In genomic region chr17:778096-778495, GRCh38 we compare ENCODE assay signal across 25 cellular contexts. TPM values are rescaled to one million over a fixed set of nuclear protein-coding genes. Genes with fewer than 3 reads are reported as not detected.
DNase-seq lines count a peak whose midpoint lies in the region; ATAC-seq, FAIRE-seq and TF ChIP-seq lines count a peak whose summit lies in the region.
"Had no signal": no experiment of that assay in that cellular context is flagged by ENCODE, and none has a peak within 500 bp of the region (broad histone marks: within the 10 kb centered on the region; RNA-seq: fewer than 3 reads in every experiment).

No MANE protein-coding gene starts in this region.

- H3K9ac ChIP-seq in GM12878 (ENCODE audit: control insufficient read depth, insufficient read depth, low read length), result no peak overlapping the region
- H3K9ac ChIP-seq: BLaER1 treated with 17β-estradiol and CSF1 and Interleukin-3, amounts not matched to agents 10 nM and 100 nM had no signal

- WGBS in GM12878 (ENCODE audit: insufficient coverage, insufficient replicate concordance, low lambda C conversion rate, missing lambda C conversion rate), result 96% methylated on average over 11 of the region's 11 CpGs

- H3K27me3 Mint-ChIP-seq in activated CD8-positive, alpha-beta T cell treated with anti-CD3 and anti-CD28 coated beads for 36 hours, result no peaks in the 10 kb centered on the region
- no peaks in the 10 kb centered on the region for H3K27me3 Mint-ChIP-seq in activated CD8-positive, alpha-beta T cell treated with anti-CD3 and anti-CD28 coated beads, Interleukin-2, amount 10 ng/mL, durations not matched to agents 7 days and 5 days (ENCODE audit: low read depth)
- H3K27me3 Mint-ChIP-seq: CD4-positive, alpha-beta T cell had no signal

- peaks cover 10% of the 10 kb centered on the region for H3K4me1 ChIP-seq in GM12878 (ENCODE audit: control insufficient read depth, insufficient read depth, low read length)
- H3K4me1 ChIP-seq: BE2C had no signal

- no peaks in the 10 kb centered on the region for H3K27me3 ChIP-seq in GM12878 (replicated peaks in 1 of 2; ENCODE audit: control insufficient read depth in 2 of 2, insufficient read depth in 2 of 2, low read length in 1 of 2)
- H3K27me3 ChIP-seq: BE2C had no signal

- peaks cover 3 to 19% of the 10 kb centered on the region in 2 experiments for H3K36me3 ChIP-seq in GM12878 (ENCODE audit: control insufficient read depth in 2 of 2, insufficient read depth in 2 of 2, low read length in 1 of 2)

- TSS peak; percentile 7 for BruUV-seq in GM12878 (replicated peaks; lab: Mats Ljungman, UMichigan)

- POLR2A ChIA-PET in activated CD8-positive, alpha-beta T cell treated with anti-CD3 and anti-CD28 coated beads for 36 hours (lab: Charles Lee), result no interaction called here
- POLR2A ChIA-PET in activated CD8-positive, alpha-beta T cell treated with anti-CD3 and anti-CD28 coated beads, Interleukin-2, amount 10 ng/mL, durations not matched to agents 7 days and 5 days (lab: Charles Lee), result no interaction called here
- POLR2A ChIA-PET in GM12878 (lab: Charles Lee), result interaction anchor here (1.2 kb wide), 1 partner anchor 60 kb away, joined by 3 read pairs; no protein-coding TSS in a partner anchor

- SMC1A ChIA-PET in GM12878 (lab: Charles Lee; ENCODE audit: uncharacterized antibody, unreplicated experiment), result no interaction called here

- intact Hi-C loops in activated CD8-positive, alpha-beta T cell treated with anti-CD3 and anti-CD28 coated beads for 36 hours (cut with micrococcal nuclease), result no loop called here
- intact Hi-C loops in GM12878 (cut with micrococcal nuclease; ENCODE audit: unreplicated experiment), result no loop called here
- intact Hi-C loops in posterior vena cava (cut with DNase I), result no loop called here

- TF ChIP-seq EP300 in GM12878 (IDR thresholded peaks at IDR 0.05; ENCODE audit: borderline replicate concordance in 1 of 2, control insufficient read depth in 1 of 2, low read depth in 2 of 2, low read length in 2 of 2), result no peak

- no peak for TF ChIP-seq RAD21 in GM12878 (IDR thresholded peaks at IDR 0.05; ENCODE audit: insufficient read depth, low read depth, low read length)

- RAD21 ChIA-PET in GM12878 (lab: Charles Lee; ENCODE audit: unreplicated experiment), result no interaction called here

- no peak for FAIRE-seq in GM12878 (lab: Jason Lieb, UNC)
- FAIRE-seq: A204.1, D721Med, GM12891, GM18507, H54 had no signal

- no peak for TF ChIP-seq CTCF in activated CD8-positive, alpha-beta T cell treated with anti-CD3 and anti-CD28 coated beads for 36 hours (IDR thresholded peaks at IDR 0.05)
- TF ChIP-seq CTCF in GM12878 (IDR thresholded peaks at IDR 0.05 in 2 of 3, conservative IDR thresholded peaks at IDR 0.05 in 1 of 3; ENCODE audit: control insufficient read depth in 2 of 3, extremely low read depth in 1 of 3, insufficient read depth in 1 of 3, low read depth in 3 of 3, low read length in 3 of 3), result no peak

- H4K20me1 ChIP-seq in GM12878 (ENCODE audit: control insufficient read depth, insufficient read depth), result no peaks in the 10 kb centered on the region

- peaks cover 26% of the 10 kb centered on the region for H3K79me2 ChIP-seq in GM12878 (ENCODE audit: control insufficient read depth, insufficient read depth, low read length)

- no peak for DNase-seq in activated CD8-positive, alpha-beta T cell treated with anti-CD3 and anti-CD28 coated beads for 36 hours
- DNase-seq in activated CD8-positive, alpha-beta T cell treated with anti-CD3 and anti-CD28 coated beads, Interleukin-2, amount 10 ng/mL, durations not matched to agents 7 days and 5 days, result no peak
- DNase-seq in GM12878 (ENCODE audit: low read depth, low spot score), result no peak
- peak; percentile 28 for DNase-seq in posterior vena cava (ENCODE audit: low spot score)
- no peak for DNase-seq in AG20443 (ENCODE audit: low spot score)
- no peak for DNase-seq in activated T-cell treated with anti-CD3 and anti-CD28 coated beads, Interleukin-2, amount 50 U/mL, for 48 hours
- DNase-seq: AML-193; BE2C; CD4-positive, alpha-beta T cell; CD8-positive, alpha-beta memory T cell; DMS 273 treated with DMSO at 0.1 percent for 48 hours; DMS79; EL; GDM1; GOT3; HFFc6 had no signal

- no peak overlapping the region for H3K4me3 ChIP-seq in GM12878
- H3K4me3 ChIP-seq: BLaER1 treated with 17β-estradiol and CSF1 and Interleukin-3, amounts not matched to agents 10 nM and 100 nM; HAP-1 had no signal

- no peak overlapping the region for H3K4me3 Mint-ChIP-seq in activated CD8-positive, alpha-beta T cell treated with anti-CD3 and anti-CD28 coated beads for 36 hours
- H3K4me3 Mint-ChIP-seq in activated CD8-positive, alpha-beta T cell treated with anti-CD3 and anti-CD28 coated beads, Interleukin-2, amount 10 ng/mL, durations not matched to agents 7 days and 5 days, result no peak overlapping the region
- H3K4me3 Mint-ChIP-seq: CD14-positive monocyte, HFFc6 had no signal

- peak overlapping the region; percentile 16 for H3K27ac Mint-ChIP-seq in activated CD8-positive, alpha-beta T cell treated with anti-CD3 and anti-CD28 coated beads for 36 hours
- H3K27ac Mint-ChIP-seq in activated CD8-positive, alpha-beta T cell treated with anti-CD3 and anti-CD28 coated beads, Interleukin-2, amount 10 ng/mL, durations not matched to agents 7 days and 5 days, result no peak overlapping the region
- H3K27ac Mint-ChIP-seq: CD4-positive, alpha-beta T cell; CD8-positive, alpha-beta memory T cell; HFFc6 had no signal

- no peaks in the 10 kb centered on the region for H3K9me3 Mint-ChIP-seq in activated CD8-positive, alpha-beta T cell treated with anti-CD3 and anti-CD28 coated beads for 36 hours
- no peaks in the 10 kb centered on the region for H3K9me3 Mint-ChIP-seq in activated CD8-positive, alpha-beta T cell treated with anti-CD3 and anti-CD28 coated beads, Interleukin-2, amount 10 ng/mL, durations not matched to agents 7 days and 5 days (ENCODE audit: insufficient read depth)
- H3K9me3 Mint-ChIP-seq: CD14-positive monocyte; CD4-positive, alpha-beta T cell; CD8-positive, alpha-beta memory T cell had no signal

- H3K9me3 ChIP-seq in GM12878 (replicated peaks; ENCODE audit: control insufficient read depth, insufficient read depth, low read length), result no peaks in the 10 kb centered on the region
- H3K9me3 ChIP-seq: BE2C; BLaER1 treated with 17β-estradiol and CSF1 and Interleukin-3, amounts not matched to agents 10 nM and 100 nM; HAP-1 had no signal

- TF ChIP-seq POLR2A in GM12878 (IDR thresholded peaks at IDR 0.05; ENCODE audit: low read depth, low read length), result no peak

- H3K4me2 ChIP-seq in GM12878 (ENCODE audit: control insufficient read depth, insufficient read depth), result no peak overlapping the region
- H3K4me2 ChIP-seq: BLaER1 treated with 17β-estradiol and CSF1 and Interleukin-3, amounts not matched to agents 10 nM and 100 nM had no signal

- H2AFZ ChIP-seq in GM12878 (ENCODE audit: control insufficient read depth, low read depth, low read length), result no peak overlapping the region

- in situ Hi-C loops in GM12878 (cut with MboI), result no loop called here

- ATAC-seq in activated CD8-positive, alpha-beta T cell treated with anti-CD3 and anti-CD28 coated beads for 36 hours, result no peak
- ATAC-seq in activated CD8-positive, alpha-beta T cell treated with anti-CD3 and anti-CD28 coated beads, Interleukin-2, amount 10 ng/mL, durations not matched to agents 7 days and 5 days, result no peak
- no peak for ATAC-seq in GM12878

- H3K36me3 Mint-ChIP-seq in activated CD8-positive, alpha-beta T cell treated with anti-CD3 and anti-CD28 coated beads for 36 hours (ENCODE audit: low read depth), result peaks cover 54% of the 10 kb centered on the region
- H3K36me3 Mint-ChIP-seq in activated CD8-positive, alpha-beta T cell treated with anti-CD3 and anti-CD28 coated beads, Interleukin-2, amount 10 ng/mL, durations not matched to agents 7 days and 5 days (ENCODE audit: low read depth), result peaks cover 54% of the 10 kb centered on the region

- peaks cover 29% of the 10 kb centered on the region for H3K4me1 Mint-ChIP-seq in activated CD8-positive, alpha-beta T cell treated with anti-CD3 and anti-CD28 coated beads for 36 hours (ENCODE audit: low read depth)
- H3K4me1 Mint-ChIP-seq in activated CD8-positive, alpha-beta T cell treated with anti-CD3 and anti-CD28 coated beads, Interleukin-2, amount 10 ng/mL, durations not matched to agents 7 days and 5 days (ENCODE audit: low read depth), result peaks cover 26% of the 10 kb centered on the region

- no peak overlapping the region for H3K27ac ChIP-seq in GM12878 (ENCODE audit: control insufficient read depth, insufficient read depth)
- H3K27ac ChIP-seq: 22Rv1; BLaER1 treated with 17β-estradiol and CSF1 and Interleukin-3, amounts not matched to agents 10 nM and 100 nM had no signal

- CTCF ChIA-PET in activated CD8-positive, alpha-beta T cell treated with anti-CD3 and anti-CD28 coated beads for 36 hours (lab: Charles Lee), result interaction anchor here (1.5 to 1.8 kb wide), 2 partner anchors 78 to 203 kb away, joined by 5 to 6 read pairs; no protein-coding TSS in a partner anchor
- CTCF ChIA-PET in activated CD8-positive, alpha-beta T cell treated with anti-CD3 and anti-CD28 coated beads, Interleukin-2, amount 10 ng/mL, durations not matched to agents 7 days and 5 days (lab: Charles Lee), result interaction anchor here (0.6 kb wide), 1 partner anchor 223 kb away, joined by 3 read pairs; no protein-coding TSS in a partner anchor
- CTCF ChIA-PET in GM12878 (lab: Yijun Ruan, JAX), result no interaction called here

RNA-seq across cellular contexts. Expression of gene GLOD4, which starts 4.0 kb away (rescaled TPM):
- total RNA-seq in activated CD8-positive, alpha-beta T cell treated with anti-CD3 and anti-CD28 coated beads for 36 hours, result 10 to 100 TPM; 47.3 to 55.2 TPM
- total RNA-seq in activated CD8-positive, alpha-beta T cell treated with anti-CD3 and anti-CD28 coated beads, Interleukin-2, amount 10 ng/mL, durations not matched to agents 7 days and 5 days, result 10 to 100 TPM; 57.5 to 59.1 TPM
- total RNA-seq in GM12878 (2013; cell fraction: nucleolus; rRNA removed), result 72.1 and 79.7 TPM in 2 replicates
- 40.8 and 53.9 TPM in 2 replicates for total RNA-seq in GM12878 (2014; rRNA removed)
- total RNA-seq in GM12878 (2014; rRNA removed; fragmentation: Illumina TruSeq; extraction: Trizol), result 59.9 and 65.3 TPM in 2 replicates
- 68.2 and 72.0 TPM in 2 replicates for total RNA-seq in GM12878 (2021)
- 37.5 TPM for polyA plus RNA-seq in GM12878 (2011; ENCODE audit: low read depth)
- 87.1 and 108 TPM in 2 replicates for polyA plus RNA-seq in GM12878 (2011; rRNA removed)
- polyA plus RNA-seq in GM12878 (2011; cell fraction: cytosol; rRNA removed), result 34.3 and 46.0 TPM in 2 replicates
- polyA plus RNA-seq in GM12878 (2011; cell fraction: nucleus; rRNA removed), result 47.0 and 56.4 TPM in 2 replicates
- 45.5 and 52.9 TPM in 2 replicates for polyA plus RNA-seq in GM12878 (2012)
- polyA plus RNA-seq in GM12878 (2014; fragmentation: Illumina TruSeq; extraction: Trizol), result 67.4 and 72.0 TPM in 2 replicates
- polyA plus RNA-seq in GM12878 (2014; fragmentation: Nextera tagmentation; extraction: Ambion mirVana), result 100 to 1,000 TPM in 1 of 2 experiments, 10 to 100 TPM in 1; 83.4 to 107 TPM
- polyA plus RNA-seq in GM12878 (2014; rRNA removed), result 67.1 and 79.0 TPM in 2 replicates
- polyA plus RNA-seq in GM12878 (2016; fragmentation: Nextera tagmentation; extraction: Ambion mirVana), result 10 to 100 TPM; 90.7 to 91.3 TPM
- 20.7 and 26.4 TPM in 2 replicates for polyA minus RNA-seq in GM12878 (2011; rRNA and poly(A)+ RNA removed)
- polyA minus RNA-seq in GM12878 (2011; cell fraction: cytosol; rRNA and poly(A)+ RNA removed), result 13.1 and 18.4 TPM in 2 replicates
- 12.3 and 22.7 TPM in 2 replicates for polyA minus RNA-seq in GM12878 (2011; cell fraction: nucleus; rRNA and poly(A)+ RNA removed)
- total RNA-seq in posterior vena cava, result 10 to 100 TPM; 40.2 to 41.5 TPM

RNA-seq across cellular contexts. Expression of gene MRM3, which starts 4.1 kb away (rescaled TPM):
- total RNA-seq in activated CD8-positive, alpha-beta T cell treated with anti-CD3 and anti-CD28 coated beads for 36 hours, result 10 to 100 TPM; 35.5 to 36.2 TPM
- 10 to 100 TPM; 19.4 to 19.6 TPM for total RNA-seq in activated CD8-positive, alpha-beta T cell treated with anti-CD3 and anti-CD28 coated beads, Interleukin-2, amount 10 ng/mL, durations not matched to agents 7 days and 5 days
- total RNA-seq in GM12878 (2013; cell fraction: nucleolus; rRNA removed), result 24.1 and 26.7 TPM in 2 replicates
- total RNA-seq in GM12878 (2014; rRNA removed), result 43.3 and 48.9 TPM in 2 replicates
- total RNA-seq in GM12878 (2014; rRNA removed; fragmentation: Illumina TruSeq; extraction: Trizol), result 19.1 and 22.4 TPM in 2 replicates
- 25.7 and 26.9 TPM in 2 replicates for total RNA-seq in GM12878 (2021)
- 10.6 TPM for polyA plus RNA-seq in GM12878 (2011; ENCODE audit: low read depth)
- polyA plus RNA-seq in GM12878 (2011; rRNA removed), result 30.3 and 34.2 TPM in 2 replicates
- 32.6 and 34.1 TPM in 2 replicates for polyA plus RNA-seq in GM12878 (2011; cell fraction: cytosol; rRNA removed)
- polyA plus RNA-seq in GM12878 (2011; cell fraction: nucleus; rRNA removed), result 18.5 and 23.9 TPM in 2 replicates
- 18.2 and 19.4 TPM in 2 replicates for polyA plus RNA-seq in GM12878 (2012)
- 16.5 and 18.7 TPM in 2 replicates for polyA plus RNA-seq in GM12878 (2014; fragmentation: Illumina TruSeq; extraction: Trizol)
- polyA plus RNA-seq in GM12878 (2014; fragmentation: Nextera tagmentation; extraction: Ambion mirVana), result 1 to 10 TPM; 2.3 to 6.0 TPM
- 26.3 and 34.1 TPM in 2 replicates for polyA plus RNA-seq in GM12878 (2014; rRNA removed)
- polyA plus RNA-seq in GM12878 (2016; fragmentation: Nextera tagmentation; extraction: Ambion mirVana), result 10 to 100 TPM; 41.0 to 41.8 TPM
- polyA minus RNA-seq in GM12878 (2011; rRNA and poly(A)+ RNA removed), result 22.7 and 24.3 TPM in 2 replicates
- polyA minus RNA-seq in GM12878 (2011; cell fraction: cytosol; rRNA and poly(A)+ RNA removed), result 11.4 and 11.9 TPM in 2 replicates
- polyA minus RNA-seq in GM12878 (2011; cell fraction: nucleus; rRNA and poly(A)+ RNA removed), result 18.3 and 31.4 TPM in 2 replicates
- total RNA-seq in posterior vena cava, result 1 to 10 TPM; 7.4 to 7.8 TPM

RNA-seq across cellular contexts. Expression of gene GEMIN4, which starts 26.0 kb away (rescaled TPM):
- 10 to 100 TPM; 52.8 to 55.8 TPM for total RNA-seq in activated CD8-positive, alpha-beta T cell treated with anti-CD3 and anti-CD28 coated beads for 36 hours
- total RNA-seq in activated CD8-positive, alpha-beta T cell treated with anti-CD3 and anti-CD28 coated beads, Interleukin-2, amount 10 ng/mL, durations not matched to agents 7 days and 5 days, result 10 to 100 TPM; 41.4 to 45.8 TPM
- total RNA-seq in GM12878 (2013; cell fraction: nucleolus; rRNA removed), result 28.8 and 31.2 TPM in 2 replicates
- total RNA-seq in GM12878 (2014; rRNA removed), result 32.9 and 37.3 TPM in 2 replicates
- 10.1 and 11.9 TPM in 2 replicates for total RNA-seq in GM12878 (2014; rRNA removed; fragmentation: Illumina TruSeq; extraction: Trizol)
- 47.7 and 49.1 TPM in 2 replicates for total RNA-seq in GM12878 (2021)
- 13.8 TPM for polyA plus RNA-seq in GM12878 (2011; ENCODE audit: low read depth)
- polyA plus RNA-seq in GM12878 (2011; rRNA removed), result 7.0 and 31.6 TPM in 2 replicates
- polyA plus RNA-seq in GM12878 (2011; cell fraction: cytosol; rRNA removed), result 24.3 and 27.8 TPM in 2 replicates
- polyA plus RNA-seq in GM12878 (2011; cell fraction: nucleus; rRNA removed), result 40.0 and 46.3 TPM in 2 replicates
- 20.9 and 22.6 TPM in 2 replicates for polyA plus RNA-seq in GM12878 (2012)
- 28.0 and 48.2 TPM in 2 replicates for polyA plus RNA-seq in GM12878 (2014; fragmentation: Illumina TruSeq; extraction: Trizol)
- polyA plus RNA-seq in GM12878 (2014; fragmentation: Nextera tagmentation; extraction: Ambion mirVana), result 1 to 10 TPM; 2.4 to 5.0 TPM
- polyA plus RNA-seq in GM12878 (2014; rRNA removed), result 27.3 and 33.1 TPM in 2 replicates
- polyA plus RNA-seq in GM12878 (2016; fragmentation: Nextera tagmentation; extraction: Ambion mirVana), result 10 to 100 TPM; 53.3 to 55.6 TPM
- polyA minus RNA-seq in GM12878 (2011; rRNA and poly(A)+ RNA removed), result 29.4 and 35.0 TPM in 2 replicates
- polyA minus RNA-seq in GM12878 (2011; cell fraction: cytosol; rRNA and poly(A)+ RNA removed), result 10.4 and 15.1 TPM in 2 replicates
- polyA minus RNA-seq in GM12878 (2011; cell fraction: nucleus; rRNA and poly(A)+ RNA removed), result 25.1 and 40.4 TPM in 2 replicates
- 10 to 100 TPM; 12.5 to 13.2 TPM for total RNA-seq in posterior vena cava

RNA-seq across cellular contexts. Expression of gene TLCD3A, which starts 45.7 kb away (rescaled TPM):
- total RNA-seq in activated CD8-positive, alpha-beta T cell treated with anti-CD3 and anti-CD28 coated beads for 36 hours, result 10 to 100 TPM; 30.9 to 34.4 TPM
- total RNA-seq in activated CD8-positive, alpha-beta T cell treated with anti-CD3 and anti-CD28 coated beads, Interleukin-2, amount 10 ng/mL, durations not matched to agents 7 days and 5 days, result 10 to 100 TPM; 17.0 to 17.9 TPM
- 22.6 and 25.4 TPM in 2 replicates for total RNA-seq in GM12878 (2013; cell fraction: nucleolus; rRNA removed)
- total RNA-seq in GM12878 (2014; rRNA removed), result 14.6 and 18.8 TPM in 2 replicates
- 16.1 and 17.3 TPM in 2 replicates for total RNA-seq in GM12878 (2014; rRNA removed; fragmentation: Illumina TruSeq; extraction: Trizol)
- 23.6 and 27.9 TPM in 2 replicates for total RNA-seq in GM12878 (2021)
- 14.1 TPM for polyA plus RNA-seq in GM12878 (2011; ENCODE audit: low read depth)
- 24.0 and 29.7 TPM in 2 replicates for polyA plus RNA-seq in GM12878 (2011; rRNA removed)
- 44.3 and 48.0 TPM in 2 replicates for polyA plus RNA-seq in GM12878 (2011; cell fraction: cytosol; rRNA removed)
- polyA plus RNA-seq in GM12878 (2011; cell fraction: nucleus; rRNA removed), result 17.3 and 20.9 TPM in 2 replicates
- polyA plus RNA-seq in GM12878 (2012), result 18.5 and 20.6 TPM in 2 replicates
- polyA plus RNA-seq in GM12878 (2014; fragmentation: Illumina TruSeq; extraction: Trizol), result 21.8 and 24.0 TPM in 2 replicates
- polyA plus RNA-seq in GM12878 (2014; fragmentation: Nextera tagmentation; extraction: Ambion mirVana), result 1 to 10 TPM; 2.9 to 6.2 TPM
- polyA plus RNA-seq in GM12878 (2014; rRNA removed), result 20.4 and 25.9 TPM in 2 replicates
- polyA plus RNA-seq in GM12878 (2016; fragmentation: Nextera tagmentation; extraction: Ambion mirVana), result 10 to 100 TPM; 14.3 to 16.8 TPM
- polyA minus RNA-seq in GM12878 (2011; rRNA and poly(A)+ RNA removed), result 59.7 and 62.1 TPM in 2 replicates
- 13.5 and 14.9 TPM in 2 replicates for polyA minus RNA-seq in GM12878 (2011; cell fraction: cytosol; rRNA and poly(A)+ RNA removed)
- 8.7 and 12.3 TPM in 2 replicates for polyA minus RNA-seq in GM12878 (2011; cell fraction: nucleus; rRNA and poly(A)+ RNA removed)
- total RNA-seq in posterior vena cava, result 10 to 100 TPM in 1 of 2 donors, 1 to 10 TPM in 1; 9.9 to 10.4 TPM
